29 cellular contexts compared by ENCODE assay signal in the genomic region with DNA sequence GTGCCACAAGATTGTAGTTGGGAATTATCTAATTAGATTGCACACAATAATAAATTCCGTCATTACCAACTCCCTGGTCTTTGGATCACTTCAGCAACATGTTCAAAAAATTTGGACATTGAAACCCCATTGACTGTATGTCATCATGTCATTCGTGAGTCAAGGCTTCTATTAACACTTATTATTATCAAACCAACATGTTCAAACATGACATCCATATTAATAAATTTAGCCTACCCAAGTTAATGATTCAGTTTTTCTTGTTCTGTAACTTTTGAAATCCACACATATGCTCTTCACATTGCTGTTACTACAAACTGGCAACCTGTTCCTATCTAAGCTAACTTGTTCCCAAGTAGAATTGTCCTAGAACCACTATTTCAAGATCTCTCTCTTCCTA.
"Had no signal": no experiment of that assay in that cellular context is flagged by ENCODE, and none has a peak within 500 bp of the region (broad histone marks: within the 10 kb centered on the region; RNA-seq: fewer than 3 reads in every experiment).

No MANE protein-coding gene starts in this region.

- H3K4me3 ChIP-seq: stomach, suprapubic skin, testis, thoracic aorta, thyroid gland, tibial artery, tibial nerve, transverse colon, upper lobe of left lung, upper lobe of right lung, uterus, vagina had no signal

- H3K36me3 Mint-ChIP-seq: stimulated activated effector memory CD8-positive, alpha-beta T cell treated with anti-CD3 and anti-CD28 coated beads, Interleukin-12 subunit alpha, Interleukin-12 subunit beta, amount 100 ng/mL, for 72 hours; stimulated activated memory B cell treated with anti-CD40 and anti-IgM and Interleukin-4, amounts not matched to agents 10 μg/mL and 1 μg/mL and 100 μg/mL, for 72 hours; stimulated activated naive B cell treated with anti-CD40 and anti-IgM and Interleukin-4, amounts not matched to agents 10 μg/mL and 1 μg/mL and 100 μg/mL, for 72 hours; type B pancreatic cell had no signal

- H3K27me3 ChIP-seq: stomach, suprapubic skin, testis, thyroid gland, tibial artery, tibial nerve, transverse colon, upper lobe of left lung, upper lobe of right lung, uterus, vagina had no signal

- H3K27ac Mint-ChIP-seq: stimulated activated effector memory CD8-positive, alpha-beta T cell treated with anti-CD3 and anti-CD28 coated beads, Interleukin-12 subunit alpha, Interleukin-12 subunit beta, amount 100 ng/mL, for 72 hours; stimulated activated memory B cell treated with anti-CD40 and anti-IgM and Interleukin-4, amounts not matched to agents 10 μg/mL and 1 μg/mL and 100 μg/mL, for 72 hours; stimulated activated naive B cell treated with anti-CD40 and anti-IgM and Interleukin-4, amounts not matched to agents 10 μg/mL and 1 μg/mL and 100 μg/mL, for 72 hours; stimulated activated naive CD8-positive, alpha-beta T cell treated with anti-CD3 and anti-CD28 coated beads, Interleukin-15, amount 100 ng/mL, for 72 hours; stimulated activated naive CD8-positive, alpha-beta T cell treated with anti-CD3 and anti-CD28 coated beads, Interleukin-15, Interleukin-2, amounts not matched to agents 100 ng/mL and 50 ng/mL, for 24 hours; type B pancreatic cell had no signal

- H3K4me1 ChIP-seq: stomach, suprapubic skin, testis, thyroid gland, tibial artery, tibial nerve, transverse colon, upper lobe of left lung, upper lobe of right lung, uterus, vagina had no signal

- H3K36me3 ChIP-seq: stomach, suprapubic skin, thoracic aorta, thyroid gland, tibial artery, tibial nerve, transverse colon, upper lobe of left lung, upper lobe of right lung, uterus, vagina had no signal

- H3K9me3 ChIP-seq: stomach, suprapubic skin, testis, thoracic aorta, thyroid gland, upper lobe of left lung, upper lobe of right lung, uterus, vagina had no signal

- H3K27me3 Mint-ChIP-seq: stimulated activated memory B cell treated with anti-CD40 and anti-IgM and Interleukin-4, amounts not matched to agents 10 μg/mL and 1 μg/mL and 100 μg/mL, for 72 hours; stimulated activated naive B cell treated with anti-CD40 and anti-IgM and Interleukin-4, amounts not matched to agents 10 μg/mL and 1 μg/mL and 100 μg/mL, for 72 hours; stimulated activated naive CD8-positive, alpha-beta T cell treated with anti-CD3 and anti-CD28 coated beads, Interleukin-15, amount 100 ng/mL, for 72 hours; stimulated activated naive CD8-positive, alpha-beta T cell treated with anti-CD3 and anti-CD28 coated beads, Interleukin-15, Interleukin-2, amounts not matched to agents 100 ng/mL and 50 ng/mL, for 24 hours; type B pancreatic cell had no signal

- H3K4me1 Mint-ChIP-seq: stimulated activated effector memory CD8-positive, alpha-beta T cell treated with anti-CD3 and anti-CD28 coated beads, Interleukin-12 subunit alpha, Interleukin-12 subunit beta, amount 100 ng/mL, for 72 hours; stimulated activated memory B cell treated with anti-CD40 and anti-IgM and Interleukin-4, amounts not matched to agents 10 μg/mL and 1 μg/mL and 100 μg/mL, for 72 hours; stimulated activated naive B cell treated with anti-CD40 and anti-IgM and Interleukin-4, amounts not matched to agents 10 μg/mL and 1 μg/mL and 100 μg/mL, for 72 hours; stimulated activated naive CD8-positive, alpha-beta T cell treated with anti-CD3 and anti-CD28 coated beads, Interleukin-15, amount 100 ng/mL, for 72 hours had no signal

- H3K9me3 Mint-ChIP-seq: stimulated activated effector memory CD8-positive, alpha-beta T cell treated with anti-CD3 and anti-CD28 coated beads, Interleukin-12 subunit alpha, Interleukin-12 subunit beta, amount 100 ng/mL, for 72 hours; stimulated activated naive CD8-positive, alpha-beta T cell treated with anti-CD3 and anti-CD28 coated beads, Interleukin-15, amount 100 ng/mL, for 72 hours; stimulated activated naive CD8-positive, alpha-beta T cell treated with anti-CD3 and anti-CD28 coated beads, Interleukin-15, Interleukin-2, amounts not matched to agents 100 ng/mL and 50 ng/mL, for 24 hours had no signal

- H3K4me3 Mint-ChIP-seq: stimulated activated effector memory CD8-positive, alpha-beta T cell treated with anti-CD3 and anti-CD28 coated beads, Interleukin-12 subunit alpha, Interleukin-12 subunit beta, amount 100 ng/mL, for 72 hours; stimulated activated memory B cell treated with anti-CD40 and anti-IgM and Interleukin-4, amounts not matched to agents 10 μg/mL and 1 μg/mL and 100 μg/mL, for 72 hours; stimulated activated naive B cell treated with anti-CD40 and anti-IgM and Interleukin-4, amounts not matched to agents 10 μg/mL and 1 μg/mL and 100 μg/mL, for 72 hours; stimulated activated naive CD8-positive, alpha-beta T cell treated with anti-CD3 and anti-CD28 coated beads, Interleukin-15, amount 100 ng/mL, for 72 hours; stimulated activated naive CD8-positive, alpha-beta T cell treated with anti-CD3 and anti-CD28 coated beads, Interleukin-15, Interleukin-2, amounts not matched to agents 100 ng/mL and 50 ng/mL, for 24 hours; type B pancreatic cell had no signal

- H3K27ac ChIP-seq: stomach, suprapubic skin, testis, thoracic aorta, thyroid gland, tibial artery, tibial nerve, transverse colon, upper lobe of left lung, upper lobe of right lung, uterus, vagina had no signal

- DNase-seq: stimulated activated CD4-positive, alpha-beta T cell treated with anti-CD3 and anti-CD28 coated beads, Interleukin-2, amount 100 ng/mL, for 48 hours; stimulated activated CD4-positive, alpha-beta T cell treated with anti-CD3 and anti-CD28 coated beads, Interleukin-4, amount 100 ng/mL, for 1 hour; stimulated activated CD4-positive, alpha-beta T cell treated with anti-CD3 and anti-CD28 coated beads, Interleukin-4, amount 100 ng/mL, for 24 hours; stimulated activated CD4-positive, alpha-beta T cell treated with anti-CD3 and anti-CD28 coated beads, Interleukin-4, amount 100 ng/mL, for 4 hours; stimulated activated CD8-positive, alpha-beta memory T cell treated with anti-CD3 and anti-CD28 coated beads, Interleukin-4, amount 100 ng/mL, for 48 hours; stimulated activated naive B cell treated with anti-CD40 and anti-IgM and Interleukin-4, amounts not matched to agents 10 μg/mL and 1 μg/mL and 100 μg/mL, for 72 hours; stimulated activated naive CD4-positive, alpha-beta T cell; stimulated activated naive CD4-positive, alpha-beta T cell treated with Interleukin-2 at 50 U/mL for 16 hours; stimulated activated naive CD8-positive, alpha-beta T cell treated with anti-CD3 and anti-CD28 coated beads, Interleukin-15, amount 100 ng/mL, for 72 hours; stimulated activated naive CD8-positive, alpha-beta T cell treated with anti-CD3 and anti-CD28 coated beads, Interleukin-15, Interleukin-2, amounts not matched to agents 100 U/mL and 50 U/mL, for 24 hours; stomach; substantia nigra; testis; thyroid gland; tibial artery; transverse colon; trophoblast cell; upper lobe of left lung; upper lobe of right lung; uterus had no signal

- FAIRE-seq: urothelium cell line had no signal

- ATAC-seq: stimulated activated effector memory CD8-positive, alpha-beta T cell treated with anti-CD3 and anti-CD28 coated beads, Interleukin-12 subunit alpha, Interleukin-12 subunit beta, amount 100 ng/mL, for 72 hours; stimulated activated memory B cell treated with anti-CD40 and anti-IgM and Interleukin-4, amounts not matched to agents 10 μg/mL and 1 μg/mL and 100 μg/mL, for 72 hours; stimulated activated naive B cell treated with anti-CD40 and anti-IgM and Interleukin-4, amounts not matched to agents 10 μg/mL and 1 μg/mL and 100 μg/mL, for 72 hours; stimulated activated naive CD8-positive, alpha-beta T cell treated with anti-CD3 and anti-CD28 coated beads, Interleukin-15, amount 100 ng/mL, for 72 hours; stimulated activated naive CD8-positive, alpha-beta T cell treated with anti-CD3 and anti-CD28 coated beads, Interleukin-15, Interleukin-2, amounts not matched to agents 100 U/mL and 50 U/mL, for 24 hours; upper lobe of right lung had no signal
